14 cellular contexts compared by ENCODE assay signal in the genomic region with DNA sequence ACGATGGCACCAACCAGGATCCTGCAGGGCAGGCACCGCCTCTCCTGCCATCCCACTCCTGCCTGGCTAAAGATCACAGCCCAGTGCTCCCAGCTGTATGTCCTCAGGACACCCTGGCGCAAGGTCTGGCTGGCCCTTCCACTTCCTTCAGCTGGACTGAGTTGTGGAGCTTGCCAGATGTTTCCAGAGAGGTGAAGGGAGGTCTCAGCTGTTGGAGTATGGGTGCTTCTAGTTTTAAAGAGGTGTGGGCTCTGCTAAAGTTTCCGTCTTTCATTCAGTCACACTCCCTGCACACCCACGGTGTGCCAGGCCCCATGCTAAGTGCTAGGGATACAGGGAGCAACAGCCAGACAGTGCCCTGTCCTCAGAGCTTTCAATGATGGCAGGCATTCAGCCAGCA.
"Had no signal": no experiment of that assay in that cellular context is flagged by ENCODE, and none has a peak within 500 bp of the region (broad histone marks: within the 10 kb centered on the region; RNA-seq: fewer than 3 reads in every experiment).

No MANE protein-coding gene starts in this region.

- H3K36me3 Mint-ChIP-seq: activated naive CD8-positive, alpha-beta T cell had no signal

- H3K4me3 ChIP-seq: lower lobe of right lung had no signal

- H3K4me3 Mint-ChIP-seq: activated naive CD8-positive, alpha-beta T cell; stimulated activated effector memory CD8-positive, alpha-beta T cell treated with anti-CD3 and anti-CD28 coated beads, Interleukin-12 subunit alpha, Interleukin-12 subunit beta, amount 100 ng/mL, for 72 hours had no signal

- H3K27me3 Mint-ChIP-seq: activated naive CD8-positive, alpha-beta T cell had no signal

- H3K27ac ChIP-seq: lower lobe of right lung had no signal

- DNase-seq: activated CD8-positive, alpha-beta memory T cell treated with anti-CD3 and anti-CD28 coated beads for 24 hours; activated effector memory CD4-positive, alpha-beta T cell treated with anti-CD3 and anti-CD28 coated beads, Interleukin-2, amount 50 U/mL, for 16 hours; anterior cingulate cortex; left cardiac atrium; lower lobe of right lung; midbrain; nucleus accumbens; right cardiac atrium; small intestine; T-helper 9 cell; trophoblast cell had no signal

- H3K36me3 ChIP-seq: lower lobe of right lung had no signal

- H3K9me3 Mint-ChIP-seq: stimulated activated effector memory CD8-positive, alpha-beta T cell treated with anti-CD3 and anti-CD28 coated beads, Interleukin-12 subunit alpha, Interleukin-12 subunit beta, amount 100 ng/mL, for 72 hours had no signal

- H3K27ac Mint-ChIP-seq: activated naive CD8-positive, alpha-beta T cell; progenitor cell of endocrine pancreas; stimulated activated effector memory CD8-positive, alpha-beta T cell treated with anti-CD3 and anti-CD28 coated beads, Interleukin-12 subunit alpha, Interleukin-12 subunit beta, amount 100 ng/mL, for 72 hours had no signal

- ATAC-seq: left cardiac atrium; stimulated activated effector memory CD8-positive, alpha-beta T cell treated with anti-CD3 and anti-CD28 coated beads, Interleukin-12 subunit alpha, Interleukin-12 subunit beta, amount 100 ng/mL, for 72 hours had no signal

- H3K9me3 ChIP-seq: lower lobe of right lung had no signal
